ENCODE assay signal across 22 cellular contexts in the genomic region with DNA sequence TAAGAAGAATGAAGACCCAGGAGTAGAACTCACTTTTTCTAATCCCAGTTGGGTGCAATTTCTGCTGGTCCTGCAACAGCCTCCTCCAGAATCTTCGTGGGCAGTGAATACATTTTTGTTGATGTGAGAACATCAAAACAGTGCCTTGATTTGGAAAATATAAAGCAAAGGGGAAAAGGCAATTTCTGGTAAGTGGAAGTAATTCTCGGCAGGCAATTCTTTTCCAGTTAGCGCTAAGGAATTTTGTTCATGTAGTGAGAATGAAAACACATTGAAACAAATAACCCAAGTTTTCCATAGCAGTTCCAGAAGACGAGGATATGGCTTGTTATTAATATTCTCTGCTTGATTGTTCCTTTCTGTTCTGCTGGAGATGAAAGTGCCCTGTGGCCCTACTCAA.
A peak's percentile ranks its signal among the peaks of the same experiment; 100 is the strongest.
DNase-seq lines count a peak whose midpoint lies in the region; TF ChIP-seq lines count a peak whose summit lies in the region.
"Had no signal": no experiment of that assay in that cellular context is flagged by ENCODE, and none has a peak within 500 bp of the region (broad histone marks: within the 10 kb centered on the region; RNA-seq: fewer than 3 reads in every experiment).

No MANE protein-coding gene starts in this region.

- no peaks in the 10 kb centered on the region for H3K79me2 ChIP-seq in OCI-LY7 (ENCODE audit: insufficient read depth, low read depth, low read length)

- no peaks in the 10 kb centered on the region for H3K36me3 ChIP-seq in OCI-LY7 (ENCODE audit: insufficient read depth, low read length)
- H3K36me3 ChIP-seq in muscle layer of duodenum (ENCODE audit: control insufficient read depth in 1 of 2, insufficient read depth in 2 of 2, low read length in 2 of 2), result no peaks in the 10 kb centered on the region
- H3K36me3 ChIP-seq: BE2C; BLaER1 treated with 17β-estradiol and CSF1 and Interleukin-3, amounts not matched to agents 10 nM and 100 nM had no signal

- H3K9me2 ChIP-seq in OCI-LY7 (ENCODE audit: insufficient read depth, low read length), result no peaks in the 10 kb centered on the region

- intact Hi-C loops in OCI-LY7 (cut with micrococcal nuclease; ENCODE audit: unreplicated experiment), result no loop called here
- intact Hi-C loops in activated T-helper 1 cell treated with anti-CD3 and anti-CD28 coated beads, Interleukin-12 subunit alpha, Interleukin-12 subunit beta, Interleukin-2, Interleukin-4 antibody, amounts not matched to agents 30 ng/mL and 10 ng/mL and 1 ng/mL, durations not matched to agents 14 hours and 24 hours and 36 hours (cut with micrococcal nuclease), result no loop called here

- CTCF ChIA-PET in OCI-LY7 (lab: Charles Lee; ENCODE audit: unreplicated experiment), result no interaction called here

- peak; percentile 15 for DNase-seq in AG10803 (ENCODE audit: low read depth)
- no peak for DNase-seq in OCI-LY7 (ENCODE audit: low spot score)
- peak; percentile 52 for DNase-seq in fibroblast of gingiva (ENCODE audit: low read depth)
- no peak for DNase-seq in NK-92 treated with Interleukin-12 subunit alpha and Interleukin-12 subunit beta, amount 100 ng/mL, for 24 hours (lab: John Stamatoyannopoulos, UW)
- DNase-seq in T-helper 2 cell treated with Interferon-gamma antibody and Interleukin-4, amounts not matched to agents 5 μg/mL and 100 μg/mL, for 36 hours (ENCODE audit: low spot score), result no peak
- DNase-seq in activated T-helper 1 cell treated with anti-CD3 and anti-CD28 coated beads, Interleukin-12 subunit alpha, Interleukin-12 subunit beta, Interleukin-2, Interleukin-4 antibody, amounts not matched to agents 30 ng/mL and 10 ng/mL and 1 ng/mL, durations not matched to agents 14 hours and 24 hours and 36 hours (ENCODE audit: low spot score), result no peak
- DNase-seq: AML-193; BE2C; CD4-positive, alpha-beta T cell; CD8-positive, alpha-beta memory T cell; DMS 273 treated with DMSO at 0.1 percent for 48 hours; DMS79; EL; GDM1; H7; HCEC 1CT had no signal

- BruUV-seq in OCI-LY7 (replicated peaks; lab: Mats Ljungman, UMichigan), result no TSS peak

- H3K9me3 ChIP-seq in OCI-LY7 (ENCODE audit: low read length) (0 out of 2 replicates have a peak, but pooled peaks cover 6% of the 10 kb centered on the region), muscle layer of duodenum (ENCODE audit: control insufficient read depth in 1 of 2, low read length in 2 of 2) (no peaks in the 10 kb centered on the region)
- H3K9me3 ChIP-seq: BE2C had no signal

- H3K27ac Mint-ChIP-seq in T-helper 2 cell treated with Interferon-gamma antibody and Interleukin-4, amounts not matched to agents 5 μg/mL and 100 μg/mL, for 36 hours, result no peak overlapping the region
- no peak overlapping the region for H3K27ac Mint-ChIP-seq in activated T-helper 1 cell treated with anti-CD3 and anti-CD28 coated beads, Interleukin-12 subunit alpha, Interleukin-12 subunit beta, Interleukin-2, Interleukin-4 antibody, amounts not matched to agents 30 ng/mL and 10 ng/mL and 1 ng/mL, durations not matched to agents 14 hours and 24 hours and 36 hours
- H3K27ac Mint-ChIP-seq: CD14-positive monocyte; CD4-positive, alpha-beta T cell; CD8-positive, alpha-beta memory T cell had no signal

- H3K27me3 Mint-ChIP-seq in T-helper 2 cell treated with Interferon-gamma antibody and Interleukin-4, amounts not matched to agents 5 μg/mL and 100 μg/mL, for 36 hours (ENCODE audit: low read depth), result no peaks in the 10 kb centered on the region
- H3K27me3 Mint-ChIP-seq in activated T-helper 1 cell treated with anti-CD3 and anti-CD28 coated beads, Interleukin-12 subunit alpha, Interleukin-12 subunit beta, Interleukin-2, Interleukin-4 antibody, amounts not matched to agents 30 ng/mL and 10 ng/mL and 1 ng/mL, durations not matched to agents 14 hours and 24 hours and 36 hours (ENCODE audit: insufficient read depth), result no peaks in the 10 kb centered on the region
- H3K27me3 Mint-ChIP-seq: CD4-positive, alpha-beta T cell had no signal

- POLR2A ChIA-PET in OCI-LY7 (lab: Charles Lee), result interaction anchor here (1.3 to 1.7 kb wide), 3 partner anchors 15 to 40 kb away, joined by 3 to 8 read pairs (median 5); no protein-coding TSS in a partner anchor

- TF ChIP-seq CTCF in AG10803 (conservative IDR thresholded peaks at IDR 0.05; ENCODE audit: low read length) (no peak), OCI-LY7 (conservative IDR thresholded peaks at IDR 0.05; ENCODE audit: low read length) (no peak)

- no peak overlapping the region for H3K4me2 ChIP-seq in OCI-LY7 (ENCODE audit: low read length)
- H3K4me2 ChIP-seq: BLaER1 treated with 17β-estradiol and CSF1 and Interleukin-3, amounts not matched to agents 10 nM and 100 nM had no signal

- no peaks in the 10 kb centered on the region for H4K20me1 ChIP-seq in OCI-LY7 (ENCODE audit: insufficient read depth, low read length)
- H4K20me1 ChIP-seq: BLaER1 treated with 17β-estradiol and CSF1 and Interleukin-3, amounts not matched to agents 10 nM and 100 nM had no signal

- H3K4me1 Mint-ChIP-seq in T-helper 2 cell treated with Interferon-gamma antibody and Interleukin-4, amounts not matched to agents 5 μg/mL and 100 μg/mL, for 36 hours (ENCODE audit: low read depth), result no peaks in the 10 kb centered on the region
- H3K4me1 Mint-ChIP-seq in activated T-helper 1 cell treated with anti-CD3 and anti-CD28 coated beads, Interleukin-12 subunit alpha, Interleukin-12 subunit beta, Interleukin-2, Interleukin-4 antibody, amounts not matched to agents 30 ng/mL and 10 ng/mL and 1 ng/mL, durations not matched to agents 14 hours and 24 hours and 36 hours (ENCODE audit: low read depth), result no peaks in the 10 kb centered on the region
- H3K4me1 Mint-ChIP-seq: CD8-positive, alpha-beta memory T cell had no signal

- peak overlapping the region; percentile 24; the same call in 1 of the 2 replicates for H2AFZ ChIP-seq in OCI-LY7 (ENCODE audit: low read length)
- H2AFZ ChIP-seq: GM23248 had no signal

- peaks cover 7% of the 10 kb centered on the region for H3K9me3 Mint-ChIP-seq in T-helper 2 cell treated with Interferon-gamma antibody and Interleukin-4, amounts not matched to agents 5 μg/mL and 100 μg/mL, for 36 hours
- no peaks in the 10 kb centered on the region for H3K9me3 Mint-ChIP-seq in activated T-helper 1 cell treated with anti-CD3 and anti-CD28 coated beads, Interleukin-12 subunit alpha, Interleukin-12 subunit beta, Interleukin-2, Interleukin-4 antibody, amounts not matched to agents 30 ng/mL and 10 ng/mL and 1 ng/mL, durations not matched to agents 14 hours and 24 hours and 36 hours

- H3K36me3 Mint-ChIP-seq in T-helper 2 cell treated with Interferon-gamma antibody and Interleukin-4, amounts not matched to agents 5 μg/mL and 100 μg/mL, for 36 hours (ENCODE audit: low read depth), result no peaks in the 10 kb centered on the region
- H3K36me3 Mint-ChIP-seq in activated T-helper 1 cell treated with anti-CD3 and anti-CD28 coated beads, Interleukin-12 subunit alpha, Interleukin-12 subunit beta, Interleukin-2, Interleukin-4 antibody, amounts not matched to agents 30 ng/mL and 10 ng/mL and 1 ng/mL, durations not matched to agents 14 hours and 24 hours and 36 hours (ENCODE audit: low read depth), result no peaks in the 10 kb centered on the region
- H3K36me3 Mint-ChIP-seq: CD14-positive monocyte; CD8-positive, alpha-beta memory T cell had no signal

- no peak overlapping the region for H3K27ac ChIP-seq in OCI-LY7 (ENCODE audit: low read depth, low read length, poor library complexity, severe bottlenecking)
- peak overlapping the region; percentile 26 for H3K27ac ChIP-seq in muscle layer of duodenum (ENCODE audit: low read length)
- H3K27ac ChIP-seq: 22Rv1; BLaER1 treated with 17β-estradiol and CSF1 and Interleukin-3, amounts not matched to agents 10 nM and 100 nM; GM23248 had no signal

- H3K4me3 ChIP-seq in AG10803 (ENCODE audit: low read length), result no peak overlapping the region
- H3K4me3 ChIP-seq in OCI-LY7 (ENCODE audit: low read depth, low read length, poor library complexity, severe bottlenecking), result no peak overlapping the region
- H3K4me3 ChIP-seq in muscle layer of duodenum (ENCODE audit: low read depth in 1 of 2, low read length in 2 of 2), result no peak overlapping the region
- H3K4me3 ChIP-seq: BLaER1 treated with 17β-estradiol and CSF1 and Interleukin-3, amounts not matched to agents 10 nM and 100 nM; GM12878; GM23248 had no signal

- peaks cover 30% of the 10 kb centered on the region for H3K4me1 ChIP-seq in OCI-LY7 (ENCODE audit: insufficient read depth, low read length, poor library complexity, severe bottlenecking)
- H3K4me1 ChIP-seq in muscle layer of duodenum (ENCODE audit: control insufficient read depth in 1 of 2, insufficient read depth in 2 of 2, low read length in 2 of 2), result no peaks in the 10 kb centered on the region

- no peaks in the 10 kb centered on the region for H3K27me3 ChIP-seq in muscle layer of duodenum (ENCODE audit: low read depth, low read length)
- H3K27me3 ChIP-seq: BE2C; BLaER1 treated with 17β-estradiol and CSF1 and Interleukin-3, amounts not matched to agents 10 nM and 100 nM had no signal

- H3K4me3 Mint-ChIP-seq in T-helper 2 cell treated with Interferon-gamma antibody and Interleukin-4, amounts not matched to agents 5 μg/mL and 100 μg/mL, for 36 hours, result no peak overlapping the region
- no peak overlapping the region for H3K4me3 Mint-ChIP-seq in activated T-helper 1 cell treated with anti-CD3 and anti-CD28 coated beads, Interleukin-12 subunit alpha, Interleukin-12 subunit beta, Interleukin-2, Interleukin-4 antibody, amounts not matched to agents 30 ng/mL and 10 ng/mL and 1 ng/mL, durations not matched to agents 14 hours and 24 hours and 36 hours
- H3K4me3 Mint-ChIP-seq: CD14-positive monocyte; CD4-positive, alpha-beta T cell; CD8-positive, alpha-beta memory T cell had no signal

Comparison
In these comparisons a context has a peak if more than half of its experiments do, and no peak if none do; other contexts are left out.
1. DNase-seq: peak in AG10803 (single experiment) and fibroblast of gingiva (single experiment); none in OCI-LY7 (single experiment), NK-92 treated with Interleukin-12 subunit alpha and Interleukin-12 subunit beta, amount 100 ng/mL, for 24 hours (single experiment), T-helper 2 cell treated with Interferon-gamma antibody and Interleukin-4, amounts not matched to agents 5 μg/mL and 100 μg/mL, for 36 hours (single experiment) and activated T-helper 1 cell treated with anti-CD3 and anti-CD28 coated beads, Interleukin-12 subunit alpha, Interleukin-12 subunit beta, Interleukin-2, Interleukin-4 antibody, amounts not matched to agents 30 ng/mL and 10 ng/mL and 1 ng/mL, durations not matched to agents 14 hours and 24 hours and 36 hours (single experiment).